18 cellular contexts compared by ENCODE assay signal in genomic region chr17:77115947-77116346, GRCh38. TPM values are rescaled to one million over a fixed set of nuclear protein-coding genes. Genes with fewer than 3 reads are reported as not detected.
A peak's percentile ranks its signal among the peaks of the same experiment; 100 is the strongest.
DNase-seq lines count a peak whose midpoint lies in the region; ATAC-seq, FAIRE-seq and TF ChIP-seq lines count a peak whose summit lies in the region.
"Had no signal": no experiment of that assay in that cellular context is flagged by ENCODE, and none has a peak within 500 bp of the region (broad histone marks: within the 10 kb centered on the region; RNA-seq: fewer than 3 reads in every experiment).

No MANE protein-coding gene starts in this region.

- DNase-seq in HepG2 (ENCODE audit: low spot score) (no peak), spleen (no peak), smooth muscle cell (lab: John Stamatoyannopoulos, UW; ENCODE audit: unreplicated experiment) (no peak), COLO829 (ENCODE audit: low spot score) (no peak), NCI-H2171 (lab: John Stamatoyannopoulos, UW) (no peak)
- DNase-seq in activated T-helper 1 cell treated with anti-CD3 and anti-CD28 coated beads, Interleukin-12 subunit alpha, Interleukin-12 subunit beta, Interleukin-2, Interleukin-4 antibody, amounts not matched to agents 30 ng/mL and 10 ng/mL and 1 ng/mL, durations not matched to agents 14 hours and 24 hours and 36 hours (ENCODE audit: low spot score), result no peak
- DNase-seq: activated B cell treated with CpG ODN at 0.5 μM for 24 hours; activated CD4-positive, alpha-beta T cell treated with anti-CD3 and anti-CD28 coated beads, Interleukin-2, amount 50 U/mL, for 48 hours; effector CD8-positive, alpha-beta T cell; NCI-H1105; NCI-H2081 treated with DMSO at 0.1 percent for 48 hours; NCI-H510A; SK-N-SH; stimulated activated CD4-positive, alpha-beta T cell treated with anti-CD3 and anti-CD28 coated beads, Interleukin-4, amount 100 ng/mL, for 1 hour; T-helper 9 cell had no signal

- H3K4me1 ChIP-seq in BLaER1 treated with 17β-estradiol and CSF1 and Interleukin-3, amounts not matched to agents 10 nM and 100 nM, result peaks cover 11 to 81% (median 27%) of the 10 kb centered on the region in 10 experiments
- H3K4me1 ChIP-seq in HepG2 (ENCODE audit: insufficient read depth, low read length) (peaks cover 91% of the 10 kb centered on the region), spleen (peaks cover 4 to 85% (median 42%) of the 10 kb centered on the region in 6 donors), smooth muscle cell (ENCODE audit: low read depth) (peaks cover 2% of the 10 kb centered on the region)

- no peak overlapping the region for H3K4me3 Mint-ChIP-seq in activated T-helper 1 cell treated with anti-CD3 and anti-CD28 coated beads, Interleukin-12 subunit alpha, Interleukin-12 subunit beta, Interleukin-2, Interleukin-4 antibody, amounts not matched to agents 30 ng/mL and 10 ng/mL and 1 ng/mL, durations not matched to agents 14 hours and 24 hours and 36 hours
- H3K4me3 Mint-ChIP-seq: activated B cell treated with CpG ODN at 0.5 μM for 24 hours had no signal

- TF ChIP-seq CTCF in HepG2 (CRISPR knock-in tag; IDR thresholded peaks at IDR 0.05), result no peak
- TF ChIP-seq CTCF in spleen (IDR thresholded peaks at IDR 0.05 in 8 of 11, conservative IDR thresholded peaks at IDR 0.05 in 3 of 11), result no peak
- TF ChIP-seq CTCF in smooth muscle cell (IDR thresholded peaks at IDR 0.05; ENCODE audit: borderline replicate concordance, insufficient read depth, poor library complexity, severe bottlenecking), result no peak

- H3K36me3 Mint-ChIP-seq in activated T-helper 1 cell treated with anti-CD3 and anti-CD28 coated beads, Interleukin-12 subunit alpha, Interleukin-12 subunit beta, Interleukin-2, Interleukin-4 antibody, amounts not matched to agents 30 ng/mL and 10 ng/mL and 1 ng/mL, durations not matched to agents 14 hours and 24 hours and 36 hours (ENCODE audit: low read depth), result peaks cover 1% of the 10 kb centered on the region

- POLR2A ChIA-PET in HepG2 (lab: Yijun Ruan, JAX), result interaction anchor here (2.0 kb wide), 1 partner anchor 24 kb away, joined by 10 read pairs; the partner anchor contains the start of gene SEC14L1

- peak overlapping the region in 7 of 11 experiments; percentile 8 to 69 (median 62); a peak in 11 of 22 replicates for H3K4me2 ChIP-seq in BLaER1 treated with 17β-estradiol and CSF1 and Interleukin-3, amounts not matched to agents 10 nM and 100 nM
- H3K4me2 ChIP-seq in HepG2 (ENCODE audit: low read depth, low read length) (peak overlapping the region; percentile 51), smooth muscle cell (no peak overlapping the region)
- H3K4me2 ChIP-seq: SK-N-SH had no signal

- CTCF ChIA-PET in HepG2 (lab: Yijun Ruan, JAX; ENCODE audit: low intra/inter-chr PET ratio, low total read pairs), result no interaction called here

- TF ChIP-seq EP300 in HepG2 (IDR thresholded peaks at IDR 0.05; ENCODE audit: low read depth in 2 of 2, low read length in 2 of 2), result no peak
- no peak for TF ChIP-seq EP300 in HepG2 (CRISPR knock-in tag; IDR thresholded peaks at IDR 0.05; ENCODE audit: borderline replicate concordance)

- intact Hi-C loops in HepG2 (cut with micrococcal nuclease; ENCODE audit: unreplicated experiment) (no loop called here), spleen (cut with DNase I; ENCODE audit: low total_unique reads) (no loop called here)
- intact Hi-C loops in activated T-helper 1 cell treated with anti-CD3 and anti-CD28 coated beads, Interleukin-12 subunit alpha, Interleukin-12 subunit beta, Interleukin-2, Interleukin-4 antibody, amounts not matched to agents 30 ng/mL and 10 ng/mL and 1 ng/mL, durations not matched to agents 14 hours and 24 hours and 36 hours (cut with micrococcal nuclease), result no loop called here

- H3K9me3 ChIP-seq in BLaER1 treated with 17β-estradiol and CSF1 and Interleukin-3, amounts not matched to agents 10 nM and 100 nM (replicated peaks in 1 of 11), result no peaks in the 10 kb centered on the region
- no peaks in the 10 kb centered on the region for H3K9me3 ChIP-seq in HepG2 (ENCODE audit: low read length)
- H3K9me3 ChIP-seq in spleen, result no peaks in the 10 kb centered on the region
- H3K9me3 ChIP-seq in smooth muscle cell (replicated peaks; ENCODE audit: low read depth), result no peaks in the 10 kb centered on the region
- H3K9me3 ChIP-seq: SK-N-SH had no signal

- H3F3A ChIP-seq in smooth muscle cell (ENCODE audit: low read depth), result peaks cover 7% of the 10 kb centered on the region

- H3K27ac Mint-ChIP-seq in activated T-helper 1 cell treated with anti-CD3 and anti-CD28 coated beads, Interleukin-12 subunit alpha, Interleukin-12 subunit beta, Interleukin-2, Interleukin-4 antibody, amounts not matched to agents 30 ng/mL and 10 ng/mL and 1 ng/mL, durations not matched to agents 14 hours and 24 hours and 36 hours, result no peak overlapping the region
- H3K27ac Mint-ChIP-seq: activated B cell treated with CpG ODN at 0.5 μM for 24 hours had no signal

- H3K4me1 Mint-ChIP-seq in activated T-helper 1 cell treated with anti-CD3 and anti-CD28 coated beads, Interleukin-12 subunit alpha, Interleukin-12 subunit beta, Interleukin-2, Interleukin-4 antibody, amounts not matched to agents 30 ng/mL and 10 ng/mL and 1 ng/mL, durations not matched to agents 14 hours and 24 hours and 36 hours (ENCODE audit: low read depth), result peaks cover 8% of the 10 kb centered on the region

- no peaks in the 10 kb centered on the region for H3K27me3 Mint-ChIP-seq in activated T-helper 1 cell treated with anti-CD3 and anti-CD28 coated beads, Interleukin-12 subunit alpha, Interleukin-12 subunit beta, Interleukin-2, Interleukin-4 antibody, amounts not matched to agents 30 ng/mL and 10 ng/mL and 1 ng/mL, durations not matched to agents 14 hours and 24 hours and 36 hours (ENCODE audit: insufficient read depth)
- H3K27me3 Mint-ChIP-seq: activated B cell treated with CpG ODN at 0.5 μM for 24 hours had no signal

- H3K79me2 ChIP-seq in HepG2 (ENCODE audit: insufficient read depth, low read length) (no peaks in the 10 kb centered on the region), smooth muscle cell (ENCODE audit: low read depth) (no peaks in the 10 kb centered on the region)

- peak overlapping the region in 4 of 11 experiments; percentile 29 to 56 (median 40); a peak in 4 of 22 replicates for H3K27ac ChIP-seq in BLaER1 treated with 17β-estradiol and CSF1 and Interleukin-3, amounts not matched to agents 10 nM and 100 nM
- H3K27ac ChIP-seq in angular gyrus (ENCODE audit: low read depth, low read length), result peak overlapping the region; percentile 62
- peak overlapping the region; percentile 55 for H3K27ac ChIP-seq in HepG2 (ENCODE audit: extremely low read length, insufficient read depth, low read length)
- H3K27ac ChIP-seq in spleen, result peak overlapping the region in 6 of 8 donors; percentile 53 to 90 (median 74)
- no peak overlapping the region for H3K27ac ChIP-seq in smooth muscle cell (ENCODE audit: low read depth)

- WGBS in HepG2 (ENCODE audit: low lambda C conversion rate), result 76% methylated on average over 5 of the region's 5 CpGs
- whole genome bisulfite sequencing in spleen, 5 donors, result 77 to 90% (median 86%) methylated on average over 5 of the region's 5 CpGs
- 86% methylated on average over 5 of the region's 5 CpGs for WGBS in smooth muscle cell (ENCODE audit: low lambda C conversion rate)

- H2AFZ ChIP-seq in HepG2 (ENCODE audit: low read length) (no peak overlapping the region), smooth muscle cell (ENCODE audit: low read depth) (no peak overlapping the region)

- no peak for TF ChIP-seq RAD21 in HepG2 (CRISPR knock-in tag; IDR thresholded peaks at IDR 0.05)

- no peak for ATAC-seq in HepG2

- H3K4me3 ChIP-seq in BLaER1 treated with 17β-estradiol and CSF1 and Interleukin-3, amounts not matched to agents 10 nM and 100 nM, result no peak overlapping the region
- H3K4me3 ChIP-seq in HepG2 (replicated peaks in 1 of 3; ENCODE audit: insufficient read depth in 1 of 3, low read depth in 2 of 3, low read length in 3 of 3) (no peak overlapping the region), spleen (no peak overlapping the region), smooth muscle cell (no peak overlapping the region)
- H3K4me3 ChIP-seq: skin epidermis had no signal

- BruUV-seq in HepG2 (replicated peaks; lab: Mats Ljungman, UMichigan), result no TSS peak

- no peaks in the 10 kb centered on the region for H3K9me3 Mint-ChIP-seq in activated T-helper 1 cell treated with anti-CD3 and anti-CD28 coated beads, Interleukin-12 subunit alpha, Interleukin-12 subunit beta, Interleukin-2, Interleukin-4 antibody, amounts not matched to agents 30 ng/mL and 10 ng/mL and 1 ng/mL, durations not matched to agents 14 hours and 24 hours and 36 hours
- H3K9me3 Mint-ChIP-seq: activated B cell treated with CpG ODN at 0.5 μM for 24 hours had no signal

- H4K20me1 ChIP-seq in BLaER1 treated with 17β-estradiol and CSF1 and Interleukin-3, amounts not matched to agents 10 nM and 100 nM, result no peaks in the 10 kb centered on the region
- H4K20me1 ChIP-seq in HepG2 (ENCODE audit: insufficient read depth, low read length), result no peaks in the 10 kb centered on the region
- H4K20me1 ChIP-seq in smooth muscle cell (ENCODE audit: low read depth), result no peaks in the 10 kb centered on the region

- no peaks in the 10 kb centered on the region for H3K27me3 ChIP-seq in BLaER1 treated with 17β-estradiol and CSF1 and Interleukin-3, amounts not matched to agents 10 nM and 100 nM
- H3K27me3 ChIP-seq in HepG2 (ENCODE audit: control insufficient read depth in 1 of 2, insufficient read depth in 2 of 2, low read length in 2 of 2), result no peaks in the 10 kb centered on the region
- H3K27me3 ChIP-seq in spleen (replicated peaks in 1 of 7), result no peaks in the 10 kb centered on the region
- H3K27me3 ChIP-seq in smooth muscle cell (ENCODE audit: low read depth), result no peaks in the 10 kb centered on the region

- no peak for FAIRE-seq in HepG2 (lab: Jason Lieb, UNC)

- TF ChIP-seq POLR2A in HepG2 (IDR thresholded peaks at IDR 0.05; ENCODE audit: insufficient read depth in 1 of 2, low read depth in 2 of 2, low read length in 2 of 2), result no peak
- TF ChIP-seq POLR2A in spleen (IDR thresholded peaks at IDR 0.05), result no peak

- H3K9ac ChIP-seq in BLaER1 treated with 17β-estradiol and CSF1 and Interleukin-3, amounts not matched to agents 10 nM and 100 nM, result peak overlapping the region in 3 of 11 experiments; percentile 27 to 37 (median 28); a peak in 4 of 22 replicates
- peak overlapping the region; percentile 13; the same call in 1 of the 2 replicates for H3K9ac ChIP-seq in HepG2 (ENCODE audit: insufficient read depth, low read depth, low read length)
- no peak overlapping the region for H3K9ac ChIP-seq in smooth muscle cell (ENCODE audit: low read depth)
- H3K9ac ChIP-seq: SK-N-SH had no signal

- H3K36me3 ChIP-seq in BLaER1 treated with 17β-estradiol and CSF1 and Interleukin-3, amounts not matched to agents 10 nM and 100 nM, result no peaks in the 10 kb centered on the region
- H3K36me3 ChIP-seq in HepG2 (replicated peaks in 1 of 2; ENCODE audit: control insufficient read depth in 1 of 2, insufficient read depth in 2 of 2, low read length in 2 of 2), result no peaks in the 10 kb centered on the region
- no peaks in the 10 kb centered on the region for H3K36me3 ChIP-seq in spleen
- H3K36me3 ChIP-seq in smooth muscle cell (ENCODE audit: low read depth), result no peaks in the 10 kb centered on the region

- in situ Hi-C loops in HepG2 (cut with HindIII; ENCODE audit: extremely low pct_ligation_motif_present, low pct_unique_long_range_greater_than_20kb), result no loop called here

RNA-seq across cellular contexts. Expression of gene SEC14L1, which starts 24.8 kb away (rescaled TPM):
- total RNA-seq in HepG2 (2016; rRNA removed; fragmentation: Illumina TruSeq; extraction: Trizol), result 43.9 and 62.5 TPM in 2 replicates
- 22.8 and 28.1 TPM in 2 replicates for total RNA-seq in HepG2 (2016; cell fraction: cytosol; rRNA removed; fragmentation: Illumina TruSeq; extraction: Trizol; ENCODE audit: low read depth)
- total RNA-seq in HepG2 (2016; cell fraction: insoluble cytoplasmic fraction; rRNA removed; fragmentation: Illumina TruSeq; extraction: Trizol), result 51.1 and 57.5 TPM in 2 replicates
- 75.8 and 78.7 TPM in 2 replicates for total RNA-seq in HepG2 (2016; cell fraction: membrane; rRNA removed; fragmentation: Illumina TruSeq; extraction: Trizol)
- total RNA-seq in HepG2 (2016; cell fraction: nucleus; rRNA removed; fragmentation: Illumina TruSeq; extraction: Trizol), result 34.2 and 41.8 TPM in 2 replicates
- 26.3 and 27.0 TPM in 2 replicates for polyA plus RNA-seq in HepG2 (2011; rRNA removed)
- polyA plus RNA-seq in HepG2 (2011; cell fraction: cytosol; rRNA removed), result 17.3 and 23.1 TPM in 2 replicates
- polyA plus RNA-seq in HepG2 (2011; cell fraction: nucleus; rRNA removed), result 30.8 and 49.2 TPM in 2 replicates
- 37.6 and 54.7 TPM in 2 replicates for polyA plus RNA-seq in HepG2 (2012)
- 30.8 and 38.2 TPM in 2 replicates for polyA plus RNA-seq in HepG2 (2016; cell fraction: cytosol; fragmentation: Illumina TruSeq; extraction: Trizol; ENCODE audit: low read depth)
- 57.4 and 67.9 TPM in 2 replicates for polyA plus RNA-seq in HepG2 (2016; cell fraction: insoluble cytoplasmic fraction; fragmentation: Illumina TruSeq; extraction: Trizol; ENCODE audit: low read depth)
- polyA plus RNA-seq in HepG2 (2016; cell fraction: membrane; fragmentation: Illumina TruSeq; extraction: Trizol; ENCODE audit: low read depth), result 55.3 and 57.7 TPM in 2 replicates
- 56.1 and 65.2 TPM in 2 replicates for polyA plus RNA-seq in HepG2 (2016; cell fraction: nucleus; fragmentation: Illumina TruSeq; extraction: Trizol; ENCODE audit: insufficient read depth, low read depth)
- 16.4 and 49.1 TPM in 2 replicates for polyA minus RNA-seq in HepG2 (2011; rRNA and poly(A)+ RNA removed; ENCODE audit: low replicate concordance)
- polyA minus RNA-seq in HepG2 (2011; cell fraction: cytosol; rRNA and poly(A)+ RNA removed), result 23.7 and 34.8 TPM in 2 replicates
- 29.4 and 35.6 TPM in 2 replicates for polyA minus RNA-seq in HepG2 (2011; cell fraction: nucleus; rRNA and poly(A)+ RNA removed)
- total RNA-seq in spleen, result 100 to 1,000 TPM; 152 to 202 (median 182) TPM
- polyA plus RNA-seq in spleen, result 10 to 100 TPM; 14.5 to 37.6 (median 18.0) TPM
- total RNA-seq in smooth muscle cell, result 24.3 and 25.1 TPM in 2 replicates
- polyA plus RNA-seq in smooth muscle cell, result 25.8 and 29.5 TPM in 2 replicates
- total RNA-seq in activated T-helper 1 cell treated with anti-CD3 and anti-CD28 coated beads, Interleukin-12 subunit alpha, Interleukin-12 subunit beta, Interleukin-2, Interleukin-4 antibody, amounts not matched to agents 30 ng/mL and 10 ng/mL and 1 ng/mL, durations not matched to agents 14 hours and 24 hours and 36 hours, result 77.6 and 81.9 TPM in 2 replicates
